ENCODE assay signal across 9 cellular contexts in the genomic region with DNA sequence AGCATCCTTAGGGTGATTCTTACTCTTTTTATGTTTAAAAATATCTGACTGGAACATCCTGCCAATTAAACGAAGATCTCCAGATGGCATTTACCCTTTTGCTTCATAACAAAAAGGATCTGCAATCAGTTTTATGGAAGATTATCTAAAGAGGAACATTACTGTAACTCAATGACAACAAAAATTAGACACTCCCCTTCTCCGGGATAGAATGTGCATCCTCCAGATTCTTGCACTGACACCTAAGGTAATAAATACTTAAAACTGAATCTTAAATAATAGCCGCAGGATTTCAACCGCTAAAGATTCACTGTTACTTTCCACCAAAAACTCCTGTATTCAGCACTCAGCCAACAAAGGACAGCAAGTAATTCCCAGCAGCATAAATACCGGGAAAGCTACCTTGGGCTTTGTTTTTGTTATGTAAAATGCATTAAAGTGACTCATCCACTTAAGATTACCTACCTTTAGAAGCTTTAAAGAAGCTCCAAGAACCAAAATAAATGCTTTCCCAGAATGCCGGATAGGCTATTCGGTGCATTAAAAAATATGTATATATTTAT. TPM values are rescaled to one million over a fixed set of nuclear protein-coding genes. Genes with fewer than 3 reads are reported as not detected.
DNase-seq lines count a peak whose midpoint lies in the region; ATAC-seq and TF ChIP-seq lines count a peak whose summit lies in the region.
"Had no signal": no experiment of that assay in that cellular context is flagged by ENCODE, and none has a peak within 500 bp of the region (broad histone marks: within the 10 kb centered on the region; RNA-seq: fewer than 3 reads in every experiment).

No MANE protein-coding gene starts in this region.

- CTCF ChIA-PET in activated CD8-positive, alpha-beta T cell treated with anti-CD3 and anti-CD28 coated beads, Interleukin-2, amount 10 ng/mL, durations not matched to agents 7 days and 5 days (lab: Charles Lee) = no interaction called here

- H3K9ac ChIP-seq in endodermal cell (ENCODE audit: extremely low read depth, low read length, poor library complexity, severe bottlenecking) = peak overlapping the region; percentile 61

- peaks cover 15% of the 10 kb centered on the region for H3K4me1 Mint-ChIP-seq in endodermal cell
- H3K4me1 Mint-ChIP-seq in activated CD8-positive, alpha-beta T cell treated with anti-CD3 and anti-CD28 coated beads, Interleukin-2, amount 10 ng/mL, durations not matched to agents 7 days and 5 days (ENCODE audit: low read depth) = peaks cover 4% of the 10 kb centered on the region

- ATAC-seq in HG02588 (IDR thresholded peaks at IDR 0.05; ENCODE audit: unreplicated experiment) (no peak), HG02981 (IDR thresholded peaks at IDR 0.05; ENCODE audit: unreplicated experiment) (no peak)
- no peak for ATAC-seq in activated CD8-positive, alpha-beta T cell treated with anti-CD3 and anti-CD28 coated beads, Interleukin-2, amount 10 ng/mL, durations not matched to agents 7 days and 5 days

- H3K36me3 ChIP-seq in endodermal cell (ENCODE audit: control insufficient read depth, insufficient read depth, low read length) = no peaks in the 10 kb centered on the region
- no peaks in the 10 kb centered on the region for H3K36me3 ChIP-seq in neuron (ENCODE audit: insufficient read depth, low read length)

- peak; percentile 41 for DNase-seq in DMS53 treated with DMSO at 0.1 percent for 48 hours (lab: John Stamatoyannopoulos, UW; ENCODE audit: unreplicated experiment)
- DNase-seq in NCI-H1417 (lab: John Stamatoyannopoulos, UW) = peak in 2 of 3 experiments; percentile 55 to 93
- DNase-seq in endodermal cell = peak; percentile 44
- no peak for DNase-seq in GM19240 (ENCODE audit: insufficient read length, low spot score)
- DNase-seq in activated CD8-positive, alpha-beta T cell treated with anti-CD3 and anti-CD28 coated beads, Interleukin-2, amount 10 ng/mL, durations not matched to agents 7 days and 5 days = no peak
- DNase-seq: activated effector memory CD4-positive, alpha-beta T cell treated with Interleukin-2 at 50 U/mL for 16 hours had no signal

- H3K36me3 Mint-ChIP-seq in endodermal cell (ENCODE audit: low read depth) = no peaks in the 10 kb centered on the region
- no peaks in the 10 kb centered on the region for H3K36me3 Mint-ChIP-seq in activated CD8-positive, alpha-beta T cell treated with anti-CD3 and anti-CD28 coated beads, Interleukin-2, amount 10 ng/mL, durations not matched to agents 7 days and 5 days (ENCODE audit: low read depth)

- peak overlapping the region; percentile 81 for H3K4me3 Mint-ChIP-seq in endodermal cell
- no peak overlapping the region for H3K4me3 Mint-ChIP-seq in activated CD8-positive, alpha-beta T cell treated with anti-CD3 and anti-CD28 coated beads, Interleukin-2, amount 10 ng/mL, durations not matched to agents 7 days and 5 days

- H3K4me3 ChIP-seq in endodermal cell (ENCODE audit: low read length) = peak overlapping the region; percentile 91
- peak overlapping the region; percentile 65 for H3K4me3 ChIP-seq in neuron (ENCODE audit: low read length)

- H2AFZ ChIP-seq in neuron (ENCODE audit: low read depth, low read length) = no peak overlapping the region

- H3K27me3 Mint-ChIP-seq in endodermal cell (ENCODE audit: insufficient read depth) = peaks cover 15% of the 10 kb centered on the region
- peaks cover 40% of the 10 kb centered on the region for H3K27me3 Mint-ChIP-seq in activated CD8-positive, alpha-beta T cell treated with anti-CD3 and anti-CD28 coated beads, Interleukin-2, amount 10 ng/mL, durations not matched to agents 7 days and 5 days (ENCODE audit: low read depth)

- no peaks in the 10 kb centered on the region for H3K9me3 Mint-ChIP-seq in endodermal cell
- no peaks in the 10 kb centered on the region for H3K9me3 Mint-ChIP-seq in activated CD8-positive, alpha-beta T cell treated with anti-CD3 and anti-CD28 coated beads, Interleukin-2, amount 10 ng/mL, durations not matched to agents 7 days and 5 days (ENCODE audit: insufficient read depth)

- H3K27ac Mint-ChIP-seq in endodermal cell = peak overlapping the region; percentile 45
- H3K27ac Mint-ChIP-seq in activated CD8-positive, alpha-beta T cell treated with anti-CD3 and anti-CD28 coated beads, Interleukin-2, amount 10 ng/mL, durations not matched to agents 7 days and 5 days = no peak overlapping the region

- POLR2A ChIA-PET in activated CD8-positive, alpha-beta T cell treated with anti-CD3 and anti-CD28 coated beads, Interleukin-2, amount 10 ng/mL, durations not matched to agents 7 days and 5 days (lab: Charles Lee) = no interaction called here

- H3K9me3 ChIP-seq in endodermal cell (ENCODE audit: control insufficient read depth, low read length) = no peaks in the 10 kb centered on the region
- H3K9me3 ChIP-seq in neuron (ENCODE audit: low read length) = no peaks in the 10 kb centered on the region

- H3K27me3 ChIP-seq in endodermal cell (ENCODE audit: control insufficient read depth, insufficient read depth, low read length, poor library complexity, severe bottlenecking) (no peaks in the 10 kb centered on the region), neuron (ENCODE audit: insufficient read depth, low read length) (peaks cover 16% of the 10 kb centered on the region)

- H3K27ac ChIP-seq in endodermal cell (ENCODE audit: low read depth, low read length) = no peak overlapping the region

- no peak for TF ChIP-seq CTCF in endodermal cell (conservative IDR thresholded peaks at IDR 0.05)

- 4 to 17% methylated on average over 1 to 6 of the region's 7 CpGs for WGBS in endodermal cell (ENCODE audit: insufficient coverage in 1 of 2, insufficient read length in 1 of 2), 2 experiments

- H3K4me1 ChIP-seq in endodermal cell (ENCODE audit: control insufficient read depth, insufficient read depth, low read length) (no peaks in the 10 kb centered on the region), neuron (ENCODE audit: insufficient read depth, low read length) (peaks cover 11% of the 10 kb centered on the region)

RNA-seq across cellular contexts. Expression of a gene that starts 1.6 kb away (rescaled TPM):
- total RNA-seq in endodermal cell = 10 to 100 TPM; 16.9 to 26.8 TPM
- polyA plus RNA-seq in endodermal cell (2013, experiment 1 of 2) = 18.4 TPM
- polyA plus RNA-seq in endodermal cell (2013, experiment 2 of 2) = 18.8 TPM
- total RNA-seq in activated CD8-positive, alpha-beta T cell treated with anti-CD3 and anti-CD28 coated beads, Interleukin-2, amount 10 ng/mL, durations not matched to agents 7 days and 5 days = not detected

Comparison
In these comparisons a context has a peak if more than half of its experiments do, and no peak if none do; other contexts are left out.
1. DNase-seq: peak in DMS53 treated with DMSO at 0.1 percent for 48 hours (single experiment), NCI-H1417 (2 of 3) and endodermal cell (single experiment); none in GM19240 (single experiment) and activated CD8-positive, alpha-beta T cell treated with anti-CD3 and anti-CD28 coated beads, Interleukin-2, amount 10 ng/mL, durations not matched to agents 7 days and 5 days (single experiment).
2. RNA of a gene that starts 1.6 kb away (total RNA-seq): 16.9 to 26.8 TPM in endodermal cell; not detected in activated CD8-positive, alpha-beta T cell treated with anti-CD3 and anti-CD28 coated beads, Interleukin-2, amount 10 ng/mL, durations not matched to agents 7 days and 5 days; every median in the first group is over 10 times any median in the second.